7 cellular contexts compared by ENCODE assay signal in genomic region chr17:19744922-19745757, GRCh38. TPM values are rescaled to one million over a fixed set of nuclear protein-coding genes. Genes with fewer than 3 reads are reported as not detected.
DNase-seq lines count a peak whose midpoint lies in the region; ATAC-seq, FAIRE-seq and TF ChIP-seq lines count a peak whose summit lies in the region.

No MANE protein-coding gene starts in this region.

- peak; percentile 56 for DNase-seq in NCI-H128 (lab: John Stamatoyannopoulos, UW; ENCODE audit: unreplicated experiment)
- DNase-seq in activated CD4-positive, alpha-beta T cell treated with anti-CD3 and anti-CD28 coated beads for 1 hour: peak; percentile 71
- DNase-seq in cerebellar cortex (ENCODE audit: low spot score): peak; percentile 81
- DNase-seq in kidney: peak; percentile 96
- DNase-seq in stimulated activated CD4-positive, alpha-beta T cell treated with anti-CD3 and anti-CD28 coated beads, Interleukin-12 subunit alpha, Interleukin-12 subunit beta, amount 100 ng/mL, for 48 hours (ENCODE audit: low read depth in 2 of 3, low spot score in 1 of 3): peak; percentile 80 to 94 (median 80)

- peak overlapping the region; percentile 36 to 44 for H3K4me3 ChIP-seq in kidney (ENCODE audit: low read length in 2 of 2)

- peaks cover 0 to 11% of the 10 kb centered on the region in 2 donors for H3K4me1 ChIP-seq in kidney (ENCODE audit: control insufficient read depth in 1 of 2, insufficient read depth in 1 of 2, low read depth in 1 of 2, low read length in 2 of 2)

- no peak for FAIRE-seq in kidney (lab: Jason Lieb, UNC)

- H3K9me3 ChIP-seq in kidney (ENCODE audit: control insufficient read depth in 1 of 2, low read length in 2 of 2): no peaks in the 10 kb centered on the region

- no peaks in the 10 kb centered on the region for H3K36me3 ChIP-seq in kidney (ENCODE audit: control insufficient read depth in 1 of 2, insufficient read depth in 2 of 2, low read length in 2 of 2)

- TF ChIP-seq CTCF in kidney (IDR thresholded peaks at IDR 0.05; ENCODE audit: borderline replicate concordance, extremely low read depth, insufficient read depth): peak; percentile 95

- intact Hi-C loops in kidney (cut with DNase I): no loop called here

- H3K9ac ChIP-seq in kidney (ENCODE audit: low read length in 2 of 2): peak overlapping the region in 1 of 2 donors; percentile 19

- no peak overlapping the region for H3K27ac ChIP-seq in kidney (ENCODE audit: low read depth in 2 of 2, low read length in 2 of 2)

- ATAC-seq in GM18868 (IDR thresholded peaks at IDR 0.05; ENCODE audit: unreplicated experiment) (peak; percentile 80), HG03045 (IDR thresholded peaks at IDR 0.05; ENCODE audit: unreplicated experiment) (no peak)

RNA-seq across cellular contexts. Expression of gene ALDH3A1, which starts 3.0 kb away (rescaled TPM):
- total RNA-seq in kidney: 1.4 TPM
- 0.75 TPM for polyA plus RNA-seq in kidney (ENCODE audit: insufficient read depth, low read depth, low replicate concordance)

RNA-seq across cellular contexts. Expression of gene SLC47A2, which starts 28.8 kb away (rescaled TPM):
- 46.3 TPM for total RNA-seq in kidney
- 61.5 TPM for polyA plus RNA-seq in kidney (ENCODE audit: insufficient read depth, low read depth, low replicate concordance)
